ENCODE assay signal across 28 cellular contexts in genomic region chr7:148319316-148319808, GRCh38.
"Had no signal": no experiment of that assay in that cellular context is flagged by ENCODE, and none has a peak within 500 bp of the region (broad histone marks: within the 10 kb centered on the region; RNA-seq: fewer than 3 reads in every experiment).

No MANE protein-coding gene starts in this region.

- H3K4me1 ChIP-seq: SJCRH30 had no signal

- H3K36me3 ChIP-seq: brain microvascular endothelial cell, SJCRH30 had no signal

- H3K9me3 ChIP-seq: SJCRH30 had no signal

- ATAC-seq: activated CD8-positive, alpha-beta T cell treated with anti-CD3 and anti-CD28 coated beads for 36 hours; activated T-cell treated with anti-CD3 and anti-CD28 coated beads, Interleukin-2, amount 50 U/mL, for 72 hours; activated T-helper 17 cell treated with anti-CD3 and anti-CD28 coated beads, Interleukin-2, amount 50 U/mL, for 72 hours; Panc1 had no signal

- H3K27me3 ChIP-seq: brain microvascular endothelial cell had no signal

- DNase-seq: activated CD4-positive, alpha-beta T cell treated with anti-CD3 and anti-CD28 coated beads, Interleukin-2, amount 10 ng/mL, durations not matched to agents 24 days and 14 days; activated CD4-positive, alpha-beta T cell treated with anti-CD3 and anti-CD28 coated beads, Interleukin-2, amount 50 U/mL, for 4 hours; activated CD8-positive, alpha-beta T cell treated with anti-CD3 and anti-CD28 coated beads for 36 hours; activated effector memory CD4-positive, alpha-beta T cell treated with anti-CD3 and anti-CD28 coated beads, Interleukin-2, amount 50 U/mL, for 16 hours; activated naive CD4-positive, alpha-beta T cell; activated naive CD4-positive, alpha-beta T cell treated with anti-CD3 and anti-CD28 coated beads, Interleukin-2, amount 50 U/mL, for 16 hours; activated naive CD8-positive, alpha-beta T cell treated with anti-CD3 and anti-CD28 coated beads for 36 hours; activated T-cell treated with anti-CD3 and anti-CD28 coated beads, Interleukin-2, amount 50 U/mL, for 1 hour; activated T-cell treated with anti-CD3 and anti-CD28 coated beads, Interleukin-2, amount 50 U/mL, for 72 hours; amniotic stem cell; aorta; brain microvascular endothelial cell; central memory CD4-positive, alpha-beta T cell; Karpas-422; NCI-H1105; NCI-H1417 treated with DMSO at 0.1 percent for 48 hours; NCI-H1694 treated with DMSO at 0.1 percent for 48 hours; NCI-H2029; NCI-H2227 treated with DMSO at 0.1 percent for 48 hours; NCI-H446; NCI-H510A treated with DMSO at 0.1 percent for 48 hours; NCI-H82; SHP77; SJCRH30; T1000 had no signal

- H3K4me3 ChIP-seq: SJCRH30, SK-N-MC had no signal

- H3K27ac ChIP-seq: brain microvascular endothelial cell, SJCRH30, SK-N-MC had no signal
